In genomic region chr17:30476726-30477082, GRCh38 we compare ENCODE assay signal across 8 cellular contexts. TPM values are rescaled to one million over a fixed set of nuclear protein-coding genes. Genes with fewer than 3 reads are reported as not detected.
DNase-seq lines count a peak whose midpoint lies in the region; ATAC-seq and TF ChIP-seq lines count a peak whose summit lies in the region.

No MANE protein-coding gene starts in this region.

- H3K27me3 Mint-ChIP-seq in activated naive CD4-positive, alpha-beta T cell treated with anti-CD3 and anti-CD28 coated beads, Interleukin-2, amount 10 ng/mL, durations not matched to agents 7 days and 5 days: peaks cover 9% of the 10 kb centered on the region

- H3K9me3 Mint-ChIP-seq in activated naive CD4-positive, alpha-beta T cell treated with anti-CD3 and anti-CD28 coated beads, Interleukin-2, amount 10 ng/mL, durations not matched to agents 7 days and 5 days: no peaks in the 10 kb centered on the region

- peak overlapping the region; percentile 93 for H3K27ac Mint-ChIP-seq in activated naive CD4-positive, alpha-beta T cell treated with anti-CD3 and anti-CD28 coated beads, Interleukin-2, amount 10 ng/mL, durations not matched to agents 7 days and 5 days

- peak overlapping the region; percentile 57 for H3K27ac ChIP-seq in right cardiac atrium (ENCODE audit: low read length)
- peak overlapping the region in 19 of 21 experiments; percentile 79 to 99 (median 97) for H3K27ac ChIP-seq in skin epidermis

- H3K4me1 Mint-ChIP-seq in activated naive CD4-positive, alpha-beta T cell treated with anti-CD3 and anti-CD28 coated beads, Interleukin-2, amount 10 ng/mL, durations not matched to agents 7 days and 5 days: peaks cover 38% of the 10 kb centered on the region

- no peaks in the 10 kb centered on the region for H3K9me3 ChIP-seq in right cardiac atrium (ENCODE audit: control insufficient read depth, low read length)

- POLR2A ChIA-PET in AG04449 (lab: Yijun Ruan, JAX): interaction anchor here (0.7 to 1.4 kb wide), 3 partner anchors 10 to 124 kb away, joined by 3 to 7 read pairs (median 5); no protein-coding TSS in a partner anchor

- H3K36me3 Mint-ChIP-seq in activated naive CD4-positive, alpha-beta T cell treated with anti-CD3 and anti-CD28 coated beads, Interleukin-2, amount 10 ng/mL, durations not matched to agents 7 days and 5 days: peaks cover 11% of the 10 kb centered on the region

- ATAC-seq in GM19467 (IDR thresholded peaks at IDR 0.05; ENCODE audit: unreplicated experiment) (peak; percentile 27), right cardiac atrium (peak; percentile 34 to 45)

- TF ChIP-seq CTCF in AG04449 (IDR thresholded peaks at IDR 0.05; ENCODE audit: insufficient read depth, low read length, missing control alignments): no peak

- H3K4me3 Mint-ChIP-seq in activated naive CD4-positive, alpha-beta T cell treated with anti-CD3 and anti-CD28 coated beads, Interleukin-2, amount 10 ng/mL, durations not matched to agents 7 days and 5 days: peak overlapping the region; percentile 94

- peak overlapping the region; percentile 48 for H3K4me3 ChIP-seq in AG04449 (ENCODE audit: low read depth, low read length)
- H3K4me3 ChIP-seq in right cardiac atrium (ENCODE audit: low read length): peak overlapping the region; percentile 91
- H3K4me3 ChIP-seq in skin epidermis: peak overlapping the region; percentile 80 to 97 (median 87)

- CTCF ChIA-PET in AG04449 (lab: Yijun Ruan, JAX): interaction anchor here (0.6 to 4.4 kb wide), 36 partner anchors 9 to 348 kb away, joined by 3 to 44 read pairs (median 5); partner anchors contain the start of gene CRLF3
- CTCF ChIA-PET in activated naive CD4-positive, alpha-beta T cell treated with anti-CD3 and anti-CD28 coated beads, Interleukin-2, amount 10 ng/mL, durations not matched to agents 7 days and 5 days (lab: Charles Lee): interaction anchor here (0.6 to 2.5 kb wide), 13 partner anchors 10 to 1960 kb away, joined by 3 to 18 read pairs (median 4); no protein-coding TSS in a partner anchor

- 11% methylated on average over 7 of the region's 7 CpGs for WGBS in right cardiac atrium

- H3K4me1 ChIP-seq in right cardiac atrium (ENCODE audit: control insufficient read depth, insufficient read depth, low read length): peaks cover 1% of the 10 kb centered on the region

- no peak for DNase-seq in AG04449 (ENCODE audit: low read depth, low spot score)
- DNase-seq in M059J (ENCODE audit: low read depth): peak; percentile 44
- peak; percentile 23 for DNase-seq in activated naive CD4-positive, alpha-beta T cell treated with anti-CD3 and anti-CD28 coated beads, Interleukin-2, amount 10 ng/mL, durations not matched to agents 7 days and 5 days
- DNase-seq in right cardiac atrium: no peak
- no peak for DNase-seq in D341Med (ENCODE audit: low spot score)
- no peak for DNase-seq in NCI-H2029 (lab: John Stamatoyannopoulos, UW)

- no peaks in the 10 kb centered on the region for H3K27me3 ChIP-seq in right cardiac atrium (ENCODE audit: control insufficient read depth, insufficient read depth)

- intact Hi-C loops in right cardiac atrium (cut with DNase I): no loop called here

RNA-seq across cellular contexts. Expression of gene GOSR1, which starts 0.5 kb away (rescaled TPM):
- 31.5 and 59.5 TPM in 2 replicates for total RNA-seq in M059J (2014; rRNA removed; shearing (Covaris generic))
- 10 to 100 TPM; 33.5 to 38.9 (median 36.0) TPM for total RNA-seq in right cardiac atrium
- 12.9 TPM for polyA plus RNA-seq in right cardiac atrium

Comparison
In these comparisons a context has a peak if more than half of its experiments do, and no peak if none do; other contexts are left out.
1. DNase-seq: peak in M059J (single experiment) and activated naive CD4-positive, alpha-beta T cell treated with anti-CD3 and anti-CD28 coated beads, Interleukin-2, amount 10 ng/mL, durations not matched to agents 7 days and 5 days (single experiment); none in AG04449 (single experiment), right cardiac atrium (0 of 3), D341Med (single experiment) and NCI-H2029 (single experiment).
2. Peak in every context shown above with its lines, with median percentiles within 50 percentile points of each other: H3K4me3 ChIP-seq.